In the genomic region with DNA sequence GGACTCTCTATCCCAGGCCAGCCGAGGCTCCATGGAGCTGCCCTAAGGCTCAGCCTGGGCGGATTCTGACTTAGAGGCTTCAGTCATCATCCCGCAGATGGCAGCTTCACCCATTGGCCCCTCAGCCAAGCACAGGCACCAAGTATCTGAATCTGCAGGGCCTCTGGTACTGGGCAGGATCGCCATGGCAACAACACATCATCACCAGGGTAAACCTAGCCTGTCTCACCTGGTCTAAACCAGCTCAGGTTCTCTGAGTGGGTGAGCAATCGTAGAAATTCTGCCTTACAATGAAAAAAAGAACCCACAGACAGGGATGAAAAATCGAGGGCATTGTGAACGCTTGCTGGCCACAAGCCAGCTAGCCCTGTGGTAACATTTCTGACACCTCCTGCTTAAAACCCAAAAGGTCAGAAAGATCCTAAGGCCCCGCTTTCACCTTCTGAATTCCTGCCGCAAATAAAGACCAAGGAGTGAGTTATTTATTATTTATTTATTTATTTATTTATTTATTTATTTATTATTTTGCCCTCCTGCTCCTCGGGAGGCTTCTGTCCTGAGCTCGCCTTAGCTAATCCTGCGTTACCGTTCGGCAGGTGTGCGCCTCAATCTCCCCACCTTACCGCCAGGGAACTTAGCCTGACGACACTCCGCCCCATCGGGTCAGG, we compare ENCODE assay signal across 10 cellular contexts. TPM values are rescaled to one million over a fixed set of nuclear protein-coding genes. Genes with fewer than 3 reads are reported as not detected.
A peak's percentile ranks its signal among the peaks of the same experiment; 100 is the strongest.
DNase-seq lines count a peak whose midpoint lies in the region; TF ChIP-seq lines count a peak whose summit lies in the region.
"Had no signal": no experiment of that assay in that cellular context is flagged by ENCODE, and none has a peak within 500 bp of the region (broad histone marks: within the 10 kb centered on the region; RNA-seq: fewer than 3 reads in every experiment).

No MANE protein-coding gene starts in this region.

- no peaks in the 10 kb centered on the region for H3K9me3 ChIP-seq in thyroid gland

- no peak overlapping the region for H3K4me3 ChIP-seq in thyroid gland (replicated peaks in 1 of 3)

- no peaks in the 10 kb centered on the region for H3K4me1 ChIP-seq in thyroid gland

- TF ChIP-seq CTCF in thyroid gland (IDR thresholded peaks at IDR 0.05) (no peak), GM13976 (IDR thresholded peaks at IDR 0.05; ENCODE audit: borderline replicate concordance, control extremely low read depth, extremely low read depth, insufficient read depth, missing control alignments) (no peak)

- no peaks in the 10 kb centered on the region for H3K36me3 ChIP-seq in thyroid gland

- no peak overlapping the region for H3K27ac ChIP-seq in thyroid gland

- in situ Hi-C loops in GM13976 (cut with MboI; ENCODE audit: low sequenced_read_pairs, unreplicated experiment), result no loop called here

- intact Hi-C loops in thyroid gland (cut with DNase I), result no loop called here

- TF ChIP-seq POLR2A in thyroid gland (IDR thresholded peaks at IDR 0.05), result no peak

- 20 to 23% methylated on average over 17 to 19 of the region's 19 CpGs for WGBS in thyroid gland, 2 donors

- DNase-seq in NCI-H2029 (lab: John Stamatoyannopoulos, UW) (peak; percentile 25), NCI-H2029 treated with DMSO at 0.1 percent for 48 hours (lab: John Stamatoyannopoulos, UW) (no peak), SW480 (ENCODE audit: low spot score) (peak; percentile 51), thyroid gland (no peak), RKO (ENCODE audit: low spot score) (no peak), GM13976 (ENCODE audit: low spot score) (no peak)
- DNase-seq in central memory CD4-positive, alpha-beta T cell, result peak; percentile 62
- peak; percentile 53 for DNase-seq in stimulated activated CD4-positive, alpha-beta T cell treated with anti-CD3 and anti-CD28 coated beads, Interleukin-4, amount 100 ng/mL, for 1 hour

- H3K27me3 ChIP-seq in thyroid gland, result peaks cover 18% of the 10 kb centered on the region

RNA-seq across cellular contexts. Expression of a gene that starts 12.0 kb away (rescaled TPM):
- 10 to 100 TPM in 1 of 4 donors, 1 to 10 TPM in 1, under 1 TPM in 1, not detected in 1; 0.56 to 34.8 (median 2.6) TPM for total RNA-seq in thyroid gland
- total RNA-seq: HT1080, progenitor cell of endocrine pancreas had no signal

Comparison
In these comparisons a context has a peak if more than half of its experiments do, and no peak if none do; other contexts are left out.
1. DNase-seq: peak in NCI-H2029 (single experiment), SW480 (single experiment), central memory CD4-positive, alpha-beta T cell (single experiment) and stimulated activated CD4-positive, alpha-beta T cell treated with anti-CD3 and anti-CD28 coated beads, Interleukin-4, amount 100 ng/mL, for 1 hour (single experiment); none in NCI-H2029 treated with DMSO at 0.1 percent for 48 hours (single experiment), thyroid gland (0 of 2), RKO (single experiment) and GM13976 (single experiment).